In genomic region chr2:151207100-151207499, GRCh38 we compare ENCODE assay signal across 28 cellular contexts.
"Had no signal": no experiment of that assay in that cellular context is flagged by ENCODE, and none has a peak within 500 bp of the region (broad histone marks: within the 10 kb centered on the region; RNA-seq: fewer than 3 reads in every experiment).

No MANE protein-coding gene starts in this region.

- H3K27ac ChIP-seq: stomach, suprapubic skin, testis, thoracic aorta, tibial artery, tibial nerve, transverse colon, upper lobe of left lung, upper lobe of right lung, uterus, vagina had no signal

- H3K4me1 Mint-ChIP-seq: stimulated activated effector memory CD8-positive, alpha-beta T cell treated with anti-CD3 and anti-CD28 coated beads, Interleukin-12 subunit alpha, Interleukin-12 subunit beta, amount 100 ng/mL, for 72 hours; stimulated activated memory B cell treated with anti-CD40 and anti-IgM and Interleukin-4, amounts not matched to agents 10 μg/mL and 1 μg/mL and 100 μg/mL, for 72 hours; stimulated activated naive B cell treated with anti-CD40 and anti-IgM and Interleukin-4, amounts not matched to agents 10 μg/mL and 1 μg/mL and 100 μg/mL, for 72 hours had no signal

- H3K27me3 ChIP-seq: stomach, suprapubic skin, testis, thyroid gland, tibial artery, tibial nerve, transverse colon, upper lobe of left lung, upper lobe of right lung, uterus, vagina had no signal

- H3K4me3 Mint-ChIP-seq: stimulated activated effector memory CD8-positive, alpha-beta T cell treated with anti-CD3 and anti-CD28 coated beads, Interleukin-12 subunit alpha, Interleukin-12 subunit beta, amount 100 ng/mL, for 72 hours; stimulated activated memory B cell treated with anti-CD40 and anti-IgM and Interleukin-4, amounts not matched to agents 10 μg/mL and 1 μg/mL and 100 μg/mL, for 72 hours; stimulated activated naive B cell treated with anti-CD40 and anti-IgM and Interleukin-4, amounts not matched to agents 10 μg/mL and 1 μg/mL and 100 μg/mL, for 72 hours; stimulated activated naive CD8-positive, alpha-beta T cell treated with anti-CD3 and anti-CD28 coated beads, Interleukin-15, Interleukin-2, amounts not matched to agents 100 ng/mL and 50 ng/mL, for 24 hours; type B pancreatic cell had no signal

- FAIRE-seq: urothelium cell line had no signal

- H3K9me3 Mint-ChIP-seq: stimulated activated effector memory CD8-positive, alpha-beta T cell treated with anti-CD3 and anti-CD28 coated beads, Interleukin-12 subunit alpha, Interleukin-12 subunit beta, amount 100 ng/mL, for 72 hours; stimulated activated memory B cell treated with anti-CD40 and anti-IgM and Interleukin-4, amounts not matched to agents 10 μg/mL and 1 μg/mL and 100 μg/mL, for 72 hours; stimulated activated naive B cell treated with anti-CD40 and anti-IgM and Interleukin-4, amounts not matched to agents 10 μg/mL and 1 μg/mL and 100 μg/mL, for 72 hours; stimulated activated naive CD8-positive, alpha-beta T cell treated with anti-CD3 and anti-CD28 coated beads, Interleukin-15, Interleukin-2, amounts not matched to agents 100 ng/mL and 50 ng/mL, for 24 hours; type B pancreatic cell had no signal

- H3K27ac Mint-ChIP-seq: stimulated activated effector memory CD8-positive, alpha-beta T cell treated with anti-CD3 and anti-CD28 coated beads, Interleukin-12 subunit alpha, Interleukin-12 subunit beta, amount 100 ng/mL, for 72 hours; stimulated activated memory B cell treated with anti-CD40 and anti-IgM and Interleukin-4, amounts not matched to agents 10 μg/mL and 1 μg/mL and 100 μg/mL, for 72 hours; stimulated activated naive B cell treated with anti-CD40 and anti-IgM and Interleukin-4, amounts not matched to agents 10 μg/mL and 1 μg/mL and 100 μg/mL, for 72 hours; stimulated activated naive CD8-positive, alpha-beta T cell treated with anti-CD3 and anti-CD28 coated beads, Interleukin-15, Interleukin-2, amounts not matched to agents 100 ng/mL and 50 ng/mL, for 24 hours; type B pancreatic cell had no signal

- H3K27me3 Mint-ChIP-seq: stimulated activated memory B cell treated with anti-CD40 and anti-IgM and Interleukin-4, amounts not matched to agents 10 μg/mL and 1 μg/mL and 100 μg/mL, for 72 hours; stimulated activated naive CD8-positive, alpha-beta T cell treated with anti-CD3 and anti-CD28 coated beads, Interleukin-15, Interleukin-2, amounts not matched to agents 100 ng/mL and 50 ng/mL, for 24 hours; type B pancreatic cell had no signal

- ATAC-seq: stimulated activated effector memory CD8-positive, alpha-beta T cell treated with anti-CD3 and anti-CD28 coated beads, Interleukin-12 subunit alpha, Interleukin-12 subunit beta, amount 100 ng/mL, for 72 hours; stimulated activated memory B cell treated with anti-CD40 and anti-IgM and Interleukin-4, amounts not matched to agents 10 μg/mL and 1 μg/mL and 100 μg/mL, for 72 hours; stimulated activated naive B cell treated with anti-CD40 and anti-IgM and Interleukin-4, amounts not matched to agents 10 μg/mL and 1 μg/mL and 100 μg/mL, for 72 hours; stimulated activated naive CD8-positive, alpha-beta T cell treated with anti-CD3 and anti-CD28 coated beads, Interleukin-15, Interleukin-2, amounts not matched to agents 100 U/mL and 50 U/mL, for 24 hours; upper lobe of right lung had no signal

- H3K4me3 ChIP-seq: stomach, suprapubic skin, testis, thoracic aorta, thyroid gland, tibial artery, tibial nerve, transverse colon, upper lobe of left lung, upper lobe of right lung, uterus, vagina had no signal

- DNase-seq: stimulated activated CD4-positive, alpha-beta T cell treated with anti-CD3 and anti-CD28 coated beads, Interleukin-2, amount 100 ng/mL, for 48 hours; stimulated activated CD4-positive, alpha-beta T cell treated with anti-CD3 and anti-CD28 coated beads, Interleukin-4, amount 100 ng/mL, for 1 hour; stimulated activated CD4-positive, alpha-beta T cell treated with anti-CD3 and anti-CD28 coated beads, Interleukin-4, amount 100 ng/mL, for 24 hours; stimulated activated CD4-positive, alpha-beta T cell treated with anti-CD3 and anti-CD28 coated beads, Interleukin-4, amount 100 ng/mL, for 4 hours; stimulated activated CD8-positive, alpha-beta memory T cell treated with anti-CD3 and anti-CD28 coated beads, Interleukin-4, amount 100 ng/mL, for 48 hours; stimulated activated naive B cell treated with anti-CD40 and anti-IgM and Interleukin-4, amounts not matched to agents 10 μg/mL and 1 μg/mL and 100 μg/mL, for 72 hours; stimulated activated naive CD4-positive, alpha-beta T cell; stimulated activated naive CD4-positive, alpha-beta T cell treated with Interleukin-2 at 50 U/mL for 16 hours; stimulated activated naive CD8-positive, alpha-beta T cell treated with anti-CD3 and anti-CD28 coated beads, Interleukin-15, Interleukin-2, amounts not matched to agents 100 U/mL and 50 U/mL, for 24 hours; stomach; substantia nigra; testis; tibial artery; transverse colon; trophoblast cell; upper lobe of left lung; upper lobe of right lung; uterus had no signal

- H3K9me3 ChIP-seq: stomach, suprapubic skin, testis, thoracic aorta, thyroid gland, tibial artery, tibial nerve, transverse colon, upper lobe of left lung, upper lobe of right lung, uterus, vagina had no signal

- H3K4me1 ChIP-seq: stomach, suprapubic skin, testis, tibial artery, tibial nerve, transverse colon, upper lobe of left lung, upper lobe of right lung, uterus, vagina had no signal

- H3K36me3 ChIP-seq: stomach, suprapubic skin, thoracic aorta, thyroid gland, tibial artery, tibial nerve, transverse colon, upper lobe of left lung, upper lobe of right lung, uterus, vagina had no signal
